ENCODE assay signal across 3 cellular contexts in genomic region chr2:223701761-223702160, GRCh38.
TF ChIP-seq lines count a peak whose summit lies in the region.

No MANE protein-coding gene starts in this region.

TF ChIP-seq in HepG2, 621 proteins besides CTCF, POLR2A, EP300 and RAD21:
- TF ChIP-seq ZNF281 (CRISPR knock-in tag; IDR thresholded peaks at IDR 0.05; ENCODE audit: borderline replicate concordance) (no peak), MAFK (conservative IDR thresholded peaks at IDR 0.05 in 1 of 2, IDR thresholded peaks at IDR 0.05 in 1 of 2; ENCODE audit: low read length in 2 of 2) (peak; percentile 16 to 59; a peak in 2 of 4 replicates), U2AF1 (optimal IDR thresholded peaks at IDR 0.05; ENCODE audit: low read depth, low read length) (no peak)

TF ChIP-seq in HCT116, 20 proteins besides CTCF, POLR2A, EP300 and RAD21:
- TF ChIP-seq FOSL1 (IDR thresholded peaks at IDR 0.05; ENCODE audit: low read depth) (no peak), ZBTB33 (IDR thresholded peaks at IDR 0.05; ENCODE audit: extremely low read depth, insufficient replicate concordance, low read length) (no peak), CBX3 (IDR thresholded peaks at IDR 0.05; ENCODE audit: low read depth) (no peak), SIN3A (IDR thresholded peaks at IDR 0.05; ENCODE audit: low read depth) (no peak), JUND (IDR thresholded peaks at IDR 0.05) (no peak), SRF (IDR thresholded peaks at IDR 0.05; ENCODE audit: low read depth) (0 out of 2 replicates have a peak, but pooled peaks have one; percentile 7)

TF ChIP-seq in K562, 482 proteins besides CTCF, POLR2A, EP300 and RAD21:
- TF ChIP-seq, protein P1, sequence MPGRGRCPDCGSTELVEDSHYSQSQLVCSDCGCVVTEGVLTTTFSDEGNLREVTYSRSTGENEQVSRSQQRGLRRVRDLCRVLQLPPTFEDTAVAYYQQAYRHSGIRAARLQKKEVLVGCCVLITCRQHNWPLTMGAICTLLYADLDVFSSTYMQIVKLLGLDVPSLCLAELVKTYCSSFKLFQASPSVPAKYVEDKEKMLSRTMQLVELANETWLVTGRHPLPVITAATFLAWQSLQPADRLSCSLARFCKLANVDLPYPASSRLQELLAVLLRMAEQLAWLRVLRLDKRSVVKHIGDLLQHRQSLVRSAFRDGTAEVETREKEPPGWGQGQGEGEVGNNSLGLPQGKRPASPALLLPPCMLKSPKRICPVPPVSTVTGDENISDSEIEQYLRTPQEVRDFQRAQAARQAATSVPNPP (IDR thresholded peaks at IDR 0.05; ENCODE audit: borderline replicate concordance, insufficient read depth, insufficient read length), result no peak
- TF ChIP-seq, protein P2, sequence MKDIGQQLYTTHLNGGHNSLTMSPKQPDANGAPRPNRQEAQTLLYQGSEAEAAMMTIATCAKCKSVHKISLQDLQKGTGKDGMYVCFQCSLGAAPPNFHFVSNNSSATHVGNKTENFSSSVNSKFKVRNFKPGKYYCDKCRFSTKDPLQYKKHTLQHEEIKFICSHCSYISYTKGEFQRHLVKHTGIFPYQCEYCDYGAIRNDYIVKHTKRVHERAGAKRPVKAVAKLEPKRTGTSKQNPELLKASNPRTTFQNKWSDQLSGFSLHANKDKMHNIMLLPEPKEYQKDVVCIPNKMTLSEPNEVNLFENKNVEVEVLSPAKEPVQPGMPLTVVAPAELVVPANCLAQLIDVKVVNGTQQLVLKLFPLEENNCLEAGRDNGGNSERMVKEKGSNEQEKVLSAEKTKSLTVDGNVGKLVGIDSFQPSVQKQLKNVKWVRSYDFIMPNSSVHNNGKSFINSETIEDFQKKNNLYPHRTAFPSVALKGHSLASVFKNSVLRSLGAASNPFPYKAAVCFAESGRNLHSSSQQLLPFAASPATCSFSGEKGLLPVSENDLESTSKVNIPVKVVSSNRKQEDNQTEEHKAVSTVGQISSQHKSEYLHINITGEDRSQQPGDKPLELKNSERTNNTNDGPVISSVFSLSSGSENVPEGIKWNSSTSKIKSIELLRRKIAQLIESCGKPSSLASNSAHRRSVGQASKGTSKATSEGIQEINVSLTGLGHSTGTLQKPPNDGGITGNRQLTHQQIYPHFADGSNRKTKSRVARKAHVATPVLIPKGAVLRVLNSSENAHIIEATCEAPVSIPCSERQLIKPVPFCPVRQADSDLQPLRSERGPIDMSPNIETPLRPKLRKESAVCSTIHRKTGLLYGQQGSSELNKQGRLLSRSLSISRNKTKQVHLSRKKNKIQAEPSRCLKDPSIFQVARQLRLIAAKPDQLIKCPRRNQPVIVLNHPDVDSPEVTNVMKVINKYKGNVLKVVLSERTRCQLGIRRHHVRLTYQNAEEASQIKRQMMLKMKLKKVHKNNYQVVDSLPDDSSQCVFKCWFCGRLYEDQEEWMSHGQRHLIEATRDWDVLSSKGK (CRISPR knock-in tag; IDR thresholded peaks at IDR 0.05), result no peak
- TF ChIP-seq RFX1 (IDR thresholded peaks at IDR 0.05) (peak; percentile 27; the same call in 1 of the 2 replicates), ZNF316 (IDR thresholded peaks at IDR 0.05) (peak; percentile 46), MYNN (IDR thresholded peaks at IDR 0.05) (no peak), MYNN (CRISPR knock-in tag; IDR thresholded peaks at IDR 0.05) (no peak), NFE2 (IDR thresholded peaks at IDR 0.05; ENCODE audit: low read depth) (no peak), ATF6 (CRISPR knock-in tag; IDR thresholded peaks at IDR 0.05) (no peak), HDAC2 (IDR thresholded peaks at IDR 0.05) (no peak)
- TF ChIP-seq, protein P3, sequence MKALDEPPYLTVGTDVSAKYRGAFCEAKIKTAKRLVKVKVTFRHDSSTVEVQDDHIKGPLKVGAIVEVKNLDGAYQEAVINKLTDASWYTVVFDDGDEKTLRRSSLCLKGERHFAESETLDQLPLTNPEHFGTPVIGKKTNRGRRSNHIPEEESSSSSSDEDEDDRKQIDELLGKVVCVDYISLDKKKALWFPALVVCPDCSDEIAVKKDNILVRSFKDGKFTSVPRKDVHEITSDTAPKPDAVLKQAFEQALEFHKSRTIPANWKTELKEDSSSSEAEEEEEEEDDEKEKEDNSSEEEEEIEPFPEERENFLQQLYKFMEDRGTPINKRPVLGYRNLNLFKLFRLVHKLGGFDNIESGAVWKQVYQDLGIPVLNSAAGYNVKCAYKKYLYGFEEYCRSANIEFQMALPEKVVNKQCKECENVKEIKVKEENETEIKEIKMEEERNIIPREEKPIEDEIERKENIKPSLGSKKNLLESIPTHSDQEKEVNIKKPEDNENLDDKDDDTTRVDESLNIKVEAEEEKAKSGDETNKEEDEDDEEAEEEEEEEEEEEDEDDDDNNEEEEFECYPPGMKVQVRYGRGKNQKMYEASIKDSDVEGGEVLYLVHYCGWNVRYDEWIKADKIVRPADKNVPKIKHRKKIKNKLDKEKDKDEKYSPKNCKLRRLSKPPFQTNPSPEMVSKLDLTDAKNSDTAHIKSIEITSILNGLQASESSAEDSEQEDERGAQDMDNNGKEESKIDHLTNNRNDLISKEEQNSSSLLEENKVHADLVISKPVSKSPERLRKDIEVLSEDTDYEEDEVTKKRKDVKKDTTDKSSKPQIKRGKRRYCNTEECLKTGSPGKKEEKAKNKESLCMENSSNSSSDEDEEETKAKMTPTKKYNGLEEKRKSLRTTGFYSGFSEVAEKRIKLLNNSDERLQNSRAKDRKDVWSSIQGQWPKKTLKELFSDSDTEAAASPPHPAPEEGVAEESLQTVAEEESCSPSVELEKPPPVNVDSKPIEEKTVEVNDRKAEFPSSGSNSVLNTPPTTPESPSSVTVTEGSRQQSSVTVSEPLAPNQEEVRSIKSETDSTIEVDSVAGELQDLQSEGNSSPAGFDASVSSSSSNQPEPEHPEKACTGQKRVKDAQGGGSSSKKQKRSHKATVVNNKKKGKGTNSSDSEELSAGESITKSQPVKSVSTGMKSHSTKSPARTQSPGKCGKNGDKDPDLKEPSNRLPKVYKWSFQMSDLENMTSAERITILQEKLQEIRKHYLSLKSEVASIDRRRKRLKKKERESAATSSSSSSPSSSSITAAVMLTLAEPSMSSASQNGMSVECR (CRISPR knock-in tag; IDR thresholded peaks at IDR 0.05), result no peak
